ENCODE assay signal across 8 cellular contexts in genomic region chr2:169221745-169222369, GRCh38.
DNase-seq lines count a peak whose midpoint lies in the region; ATAC-seq and TF ChIP-seq lines count a peak whose summit lies in the region.

No MANE protein-coding gene starts in this region.

- TF ChIP-seq CTCF in GM06990 (IDR thresholded peaks at IDR 0.05; ENCODE audit: insufficient read depth, low read length, poor library complexity, severe bottlenecking) (peak; percentile 48), cardiac fibroblast (IDR thresholded peaks at IDR 0.05; ENCODE audit: low read depth, low read length) (peak; percentile 52), nephron progenitor cell (IDR thresholded peaks at IDR 0.05) (peak; percentile 58)

- no peaks in the 10 kb centered on the region for H3K4me1 Mint-ChIP-seq in nephron progenitor cell

- DNase-seq in GM06990 (ENCODE audit: extremely low read depth, insufficient read length), result no peak
- peak; percentile 9 for DNase-seq in NCI-H1105 (lab: John Stamatoyannopoulos, UW)
- peak; percentile 52 to 55 for DNase-seq in cardiac fibroblast (ENCODE audit: low read depth in 2 of 2)
- DNase-seq in nephron progenitor cell, result no peak
- DNase-seq in NCI-H2029 (lab: John Stamatoyannopoulos, UW), result no peak
- DNase-seq in cortex of kidney (lab: John Stamatoyannopoulos, UW), result no peak

- no peaks in the 10 kb centered on the region for H3K27me3 ChIP-seq in GM06990 (replicated peaks; ENCODE audit: control insufficient read depth, insufficient read depth, low read length)

- H3K36me3 ChIP-seq in GM06990 (ENCODE audit: control insufficient read depth, insufficient read depth, low read length), result no peaks in the 10 kb centered on the region

- ATAC-seq in HG03439 (IDR thresholded peaks at IDR 0.05; ENCODE audit: unreplicated experiment) (no peak), GM19328 (IDR thresholded peaks at IDR 0.05; ENCODE audit: unreplicated experiment) (no peak)

- no peak overlapping the region for H3K4me3 Mint-ChIP-seq in nephron progenitor cell

- no peaks in the 10 kb centered on the region for H3K36me3 Mint-ChIP-seq in nephron progenitor cell (ENCODE audit: low read depth)

- H3K4me3 ChIP-seq in GM06990 (replicated peaks; ENCODE audit: low read depth, low read length), result no peak overlapping the region
- no peak overlapping the region for H3K4me3 ChIP-seq in cardiac fibroblast (replicated peaks in 1 of 2; ENCODE audit: low read depth in 2 of 2, low read length in 2 of 2)

- H3K27ac Mint-ChIP-seq in nephron progenitor cell, result no peak overlapping the region

- no peaks in the 10 kb centered on the region for H3K27me3 Mint-ChIP-seq in nephron progenitor cell (ENCODE audit: low read depth, poor library complexity)

- no peaks in the 10 kb centered on the region for H3K9me3 Mint-ChIP-seq in nephron progenitor cell

Comparison
In these comparisons a context has a peak if more than half of its experiments do, and no peak if none do; other contexts are left out.
1. DNase-seq: peak in NCI-H1105 (single experiment) and cardiac fibroblast (2 of 2); none in GM06990 (single experiment), nephron progenitor cell (single experiment), NCI-H2029 (single experiment) and cortex of kidney (single experiment).
2. Peak in every context shown above with its lines, with median percentiles within 50 percentile points of each other: CTCF ChIP-seq.